In the genomic region with DNA sequence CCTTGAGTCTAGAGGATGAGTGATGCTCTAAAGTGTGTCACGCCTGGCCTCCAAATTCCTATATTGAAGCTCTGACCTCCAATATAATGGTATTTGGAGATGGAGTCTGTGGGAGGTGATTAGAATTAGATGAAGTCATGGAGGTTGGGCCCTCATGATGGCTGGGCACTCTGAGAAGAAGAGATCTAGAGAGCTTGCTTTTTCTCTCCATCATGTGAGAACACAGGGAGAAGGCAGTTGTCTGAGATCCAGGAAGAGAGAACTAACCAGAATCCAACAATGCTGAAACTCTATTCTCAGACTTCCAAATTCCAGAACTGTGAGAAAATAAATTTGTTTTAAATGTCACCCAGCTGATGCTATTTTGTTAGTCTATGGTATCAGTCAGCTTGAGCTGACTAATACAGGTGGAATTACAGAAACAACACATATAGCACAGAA, we compare ENCODE assay signal across 13 cellular contexts. TPM values are rescaled to one million over a fixed set of nuclear protein-coding genes. Genes with fewer than 3 reads are reported as not detected.
A peak's percentile ranks its signal among the peaks of the same experiment; 100 is the strongest.
DNase-seq lines count a peak whose midpoint lies in the region; ATAC-seq and TF ChIP-seq lines count a peak whose summit lies in the region.
"Had no signal": no experiment of that assay in that cellular context is flagged by ENCODE, and none has a peak within 500 bp of the region (broad histone marks: within the 10 kb centered on the region; RNA-seq: fewer than 3 reads in every experiment).

No MANE protein-coding gene starts in this region.

- peaks cover 85% of the 10 kb centered on the region for H3K79me2 ChIP-seq in PC-3 (ENCODE audit: low read length)

- H3K36me3 ChIP-seq in CD8-positive, alpha-beta memory T cell (ENCODE audit: insufficient read depth, low read length), result no peaks in the 10 kb centered on the region
- H3K36me3 ChIP-seq in PC-3 (ENCODE audit: low read depth, low read length) (no peaks in the 10 kb centered on the region; the same call in 1 of the 2 replicates), endodermal cell (ENCODE audit: control insufficient read depth, insufficient read depth, low read length) (peaks cover 16% of the 10 kb centered on the region)

- no peaks in the 10 kb centered on the region for H3K27me3 ChIP-seq in CD8-positive, alpha-beta memory T cell (ENCODE audit: insufficient read depth, low read length, poor library complexity, severe bottlenecking)
- no peaks in the 10 kb centered on the region for H3K27me3 ChIP-seq in PC-3 (ENCODE audit: low read length)
- no peaks in the 10 kb centered on the region for H3K27me3 ChIP-seq in endodermal cell (ENCODE audit: control insufficient read depth, insufficient read depth, low read length, poor library complexity, severe bottlenecking)

- H3K27ac Mint-ChIP-seq in CD8-positive, alpha-beta memory T cell, result peak overlapping the region; percentile 17 to 93 (median 60)
- peak overlapping the region; percentile 93 for H3K27ac Mint-ChIP-seq in endodermal cell
- H3K27ac Mint-ChIP-seq in osteocyte (ENCODE audit: unreplicated experiment), result peak overlapping the region; percentile 92

- CTCF ChIA-PET in CD8-positive, alpha-beta memory T cell (lab: Charles Lee), result interaction anchor here (1.1 to 2.4 kb wide), 2 partner anchors 9 to 18 kb away, joined by 3 to 5 read pairs; no protein-coding TSS in a partner anchor
- CTCF ChIA-PET in PC-3 (lab: Charles Lee), result no interaction called here

- no peaks in the 10 kb centered on the region for H4K20me1 ChIP-seq in PC-3 (ENCODE audit: low read length)

- no peaks in the 10 kb centered on the region for H3K27me3 Mint-ChIP-seq in CD8-positive, alpha-beta memory T cell
- H3K27me3 Mint-ChIP-seq in endodermal cell (ENCODE audit: insufficient read depth), result no peaks in the 10 kb centered on the region
- H3K27me3 Mint-ChIP-seq in osteocyte (ENCODE audit: unreplicated experiment), result no peaks in the 10 kb centered on the region
- H3K27me3 Mint-ChIP-seq: activated naive CD4-positive, alpha-beta T cell treated with anti-CD3 and anti-CD28 coated beads, Interleukin-2, amount 50 U/mL, for 24 hours had no signal

- no peak for DNase-seq in CD8-positive, alpha-beta memory T cell
- DNase-seq in PC-3, result peak; percentile 24
- no peak for DNase-seq in endodermal cell
- no peak for DNase-seq in osteocyte (ENCODE audit: extremely low spot score, unreplicated experiment)
- no peak for DNase-seq in T-helper 2 cell
- DNase-seq: activated CD4-positive, CD25-positive, alpha-beta regulatory T cell; NCI-H1930; retina had no signal

- WGBS in endodermal cell (ENCODE audit: insufficient coverage in 1 of 2, insufficient read length in 1 of 2), 2 experiments, result 100% methylated on average over 1 of the region's 1 CpG; no CpG with 5 or more reads in 1 of the 2 experiments

- H3K9me3 ChIP-seq in CD8-positive, alpha-beta memory T cell (ENCODE audit: low read length), result no peaks in the 10 kb centered on the region
- H3K9me3 ChIP-seq in PC-3 (ENCODE audit: low read length) (no peaks in the 10 kb centered on the region), endodermal cell (ENCODE audit: control insufficient read depth, low read length) (no peaks in the 10 kb centered on the region)

- BruUV-seq in PC-3 (replicated peaks; lab: Mats Ljungman, UMichigan), result no TSS peak

- H3K27ac ChIP-seq in CD8-positive, alpha-beta memory T cell (ENCODE audit: low read depth, low read length), result no peak overlapping the region
- H3K27ac ChIP-seq in PC-3 (ENCODE audit: low read length) (no peak overlapping the region), endodermal cell (ENCODE audit: low read depth, low read length) (no peak overlapping the region)

- H2AFZ ChIP-seq in PC-3 (ENCODE audit: low read length), result no peak overlapping the region

- no peaks in the 10 kb centered on the region for H3K9me3 Mint-ChIP-seq in CD8-positive, alpha-beta memory T cell
- H3K9me3 Mint-ChIP-seq in endodermal cell, result no peaks in the 10 kb centered on the region
- H3K9me3 Mint-ChIP-seq in osteocyte (ENCODE audit: unreplicated experiment), result no peaks in the 10 kb centered on the region
- H3K9me3 Mint-ChIP-seq: activated naive CD4-positive, alpha-beta T cell treated with anti-CD3 and anti-CD28 coated beads, Interleukin-2, amount 50 U/mL, for 24 hours had no signal

- H3K4me1 Mint-ChIP-seq in CD8-positive, alpha-beta memory T cell, result peaks cover 32 to 57% (median 43%) of the 10 kb centered on the region in 3 donors
- H3K4me1 Mint-ChIP-seq in endodermal cell, result peaks cover 22% of the 10 kb centered on the region
- peaks cover 57% of the 10 kb centered on the region for H3K4me1 Mint-ChIP-seq in osteocyte (ENCODE audit: unreplicated experiment)

- TF ChIP-seq CTCF in PC-3 (conservative IDR thresholded peaks at IDR 0.05; ENCODE audit: low read depth, low read length) (no peak), endodermal cell (conservative IDR thresholded peaks at IDR 0.05) (no peak), osteocyte (IDR thresholded peaks at IDR 0.05) (no peak)

- H3F3A ChIP-seq in PC-3 (ENCODE audit: low read length, unreplicated experiment), result no peaks in the 10 kb centered on the region

- no peaks in the 10 kb centered on the region for H3K9me2 ChIP-seq in PC-3 (replicated peaks; ENCODE audit: low read length)

- peaks cover 0 to 35% (median 3%) of the 10 kb centered on the region in 3 donors for H3K36me3 Mint-ChIP-seq in CD8-positive, alpha-beta memory T cell
- H3K36me3 Mint-ChIP-seq in endodermal cell (ENCODE audit: low read depth) (peaks cover 17% of the 10 kb centered on the region), osteocyte (ENCODE audit: unreplicated experiment) (no peaks in the 10 kb centered on the region)
- H3K36me3 Mint-ChIP-seq: activated naive CD4-positive, alpha-beta T cell treated with anti-CD3 and anti-CD28 coated beads, Interleukin-2, amount 50 U/mL, for 24 hours had no signal

- intact Hi-C loops in PC-3 (cut with micrococcal nuclease), result no loop called here

- no peak overlapping the region for H3K4me2 ChIP-seq in PC-3 (ENCODE audit: low read length)

- H3K4me3 ChIP-seq in CD8-positive, alpha-beta memory T cell (ENCODE audit: low read length), result no peak overlapping the region
- no peak overlapping the region for H3K4me3 ChIP-seq in PC-3 (ENCODE audit: low read length)
- no peak overlapping the region for H3K4me3 ChIP-seq in endodermal cell (ENCODE audit: low read length)

- H3K9ac ChIP-seq in PC-3 (ENCODE audit: low read length), result no peak overlapping the region
- H3K9ac ChIP-seq in endodermal cell (ENCODE audit: extremely low read depth, low read length, poor library complexity, severe bottlenecking), result no peak overlapping the region

- ATAC-seq in PC-3, result peak; percentile 46; the same call in 1 of the 2 replicates
- ATAC-seq in GM18517 (IDR thresholded peaks at IDR 0.05; ENCODE audit: unreplicated experiment), result no peak
- ATAC-seq in GM21737 (IDR thresholded peaks at IDR 0.05; ENCODE audit: unreplicated experiment), result no peak
- no peak for ATAC-seq in HG02852 (IDR thresholded peaks at IDR 0.05; ENCODE audit: unreplicated experiment)
- ATAC-seq: left lobe of liver had no signal

- peak overlapping the region in 1 of 7 donors; percentile 5 for H3K4me3 Mint-ChIP-seq in CD8-positive, alpha-beta memory T cell
- H3K4me3 Mint-ChIP-seq in endodermal cell (no peak overlapping the region), osteocyte (ENCODE audit: unreplicated experiment) (peak overlapping the region; percentile 50)
- H3K4me3 Mint-ChIP-seq: activated naive CD4-positive, alpha-beta T cell treated with anti-CD3 and anti-CD28 coated beads, Interleukin-2, amount 50 U/mL, for 24 hours had no signal

- POLR2A ChIA-PET in CD8-positive, alpha-beta memory T cell (lab: Charles Lee), result no interaction called here
- POLR2A ChIA-PET in PC-3 (lab: Charles Lee; ENCODE audit: unreplicated experiment), result no interaction called here

- no peaks in the 10 kb centered on the region for H3K4me1 ChIP-seq in CD8-positive, alpha-beta memory T cell (ENCODE audit: insufficient read depth, low read length)
- H3K4me1 ChIP-seq in PC-3 (ENCODE audit: insufficient read depth, low read length) (peaks cover 15% of the 10 kb centered on the region), endodermal cell (ENCODE audit: control insufficient read depth, insufficient read depth, low read length) (peaks cover 4% of the 10 kb centered on the region)

RNA-seq across cellular contexts. Expression of a gene that starts 15.1 kb away (rescaled TPM):
- total RNA-seq in CD8-positive, alpha-beta memory T cell, result 10 to 100 TPM; 43.4 to 44.3 TPM
- polyA plus RNA-seq in CD8-positive, alpha-beta memory T cell, result 42.8 TPM
- total RNA-seq in PC-3 (2014; rRNA removed), result 21.1 and 22.2 TPM in 2 replicates
- 10 to 100 TPM; 39.5 to 44.1 TPM for total RNA-seq in endodermal cell
- polyA plus RNA-seq in endodermal cell (2013, experiment 1 of 2), result 28.5 TPM
- 27.1 TPM for polyA plus RNA-seq in endodermal cell (2013, experiment 2 of 2)
- total RNA-seq in osteocyte, result 51.0 and 51.8 TPM in 2 replicates
